10 cellular contexts compared by ENCODE assay signal in the genomic region with DNA sequence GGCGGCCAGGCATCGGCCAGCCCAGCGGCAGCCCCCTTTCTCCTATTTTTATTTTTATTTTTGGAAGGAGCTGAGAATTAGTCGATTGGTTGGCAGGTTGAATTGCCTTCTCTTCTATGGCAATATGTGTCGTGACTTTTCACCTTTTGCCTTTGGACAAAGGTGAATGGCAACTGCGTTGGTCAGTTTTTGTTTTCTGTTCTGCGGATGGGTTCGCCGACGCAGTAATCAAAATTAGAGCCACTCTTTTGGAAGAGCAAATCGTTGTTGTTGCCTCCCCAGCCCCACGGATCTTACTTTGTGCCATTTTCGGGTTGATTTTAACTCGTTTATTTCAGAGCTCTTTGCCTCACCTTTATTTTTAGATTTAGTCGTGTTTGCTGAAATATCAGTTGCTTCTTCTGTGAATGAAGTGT. TPM values are rescaled to one million over a fixed set of nuclear protein-coding genes. Genes with fewer than 3 reads are reported as not detected.
DNase-seq lines count a peak whose midpoint lies in the region; ATAC-seq and TF ChIP-seq lines count a peak whose summit lies in the region.
"Had no signal": no experiment of that assay in that cellular context is flagged by ENCODE, and none has a peak within 500 bp of the region (broad histone marks: within the 10 kb centered on the region; RNA-seq: fewer than 3 reads in every experiment).

No MANE protein-coding gene starts in this region.

- H3K36me3 ChIP-seq in Caco-2 (ENCODE audit: control insufficient read depth, insufficient read depth, low read length): no peaks in the 10 kb centered on the region
- no peaks in the 10 kb centered on the region for H3K36me3 ChIP-seq in gastroesophageal sphincter
- no peaks in the 10 kb centered on the region for H3K36me3 ChIP-seq in trophoblast cell (ENCODE audit: control insufficient read depth in 1 of 2, insufficient read depth in 2 of 2, low read length in 2 of 2)

- DNase-seq in Caco-2: no peak
- no peak for DNase-seq in T-cell
- DNase-seq in trophoblast cell: no peak
- DNase-seq in activated CD4-positive, CD25-positive, alpha-beta regulatory T cell treated with anti-CD3 and anti-CD28 coated beads, Interleukin-2, amount 50 U/mL, for 72 hours: no peak
- DNase-seq in NCI-H2227 treated with DMSO at 0.1 percent for 48 hours (lab: John Stamatoyannopoulos, UW): no peak
- no peak for DNase-seq in NCI-H446 (lab: John Stamatoyannopoulos, UW)
- DNase-seq: NCI-H2029 treated with DMSO at 0.1 percent for 48 hours; stimulated activated naive CD4-positive, alpha-beta T cell treated with Interleukin-2 at 50 U/mL for 16 hours had no signal

- H3K4me3 ChIP-seq in Caco-2 (ENCODE audit: low read depth, low read length) (peak overlapping the region; percentile 43), gastroesophageal sphincter (peak overlapping the region; percentile 18 to 63), trophoblast cell (ENCODE audit: low read depth, low read length) (peak overlapping the region; percentile 89)

- peak overlapping the region; percentile 96 for H3K4me2 ChIP-seq in trophoblast cell (ENCODE audit: low read length)

- CTCF ChIA-PET in Caco-2 (lab: Charles Lee): no interaction called here
- CTCF ChIA-PET in T-cell (lab: Charles Lee): no interaction called here

- no peaks in the 10 kb centered on the region for H3K9me3 ChIP-seq in Caco-2
- no peaks in the 10 kb centered on the region for H3K9me3 ChIP-seq in gastroesophageal sphincter
- H3K9me3 ChIP-seq in trophoblast cell (ENCODE audit: insufficient read depth, low read depth, low read length): no peaks in the 10 kb centered on the region

- no peaks in the 10 kb centered on the region; the same call in 1 of the 2 replicates for H3K27me3 ChIP-seq in Caco-2 (replicated peaks; ENCODE audit: control insufficient read depth, insufficient read depth, low read length)
- H3K27me3 ChIP-seq in gastroesophageal sphincter: peaks cover 68% of the 10 kb centered on the region
- H3K27me3 ChIP-seq in trophoblast cell (ENCODE audit: insufficient read depth, low read length): no peaks in the 10 kb centered on the region

- TF ChIP-seq POLR2A in gastroesophageal sphincter (IDR thresholded peaks at IDR 0.05): no peak

- ATAC-seq in T-cell (replicated peaks in 1 of 4) (no peak), gastroesophageal sphincter (no peak), HG02571 (IDR thresholded peaks at IDR 0.05; ENCODE audit: unreplicated experiment) (no peak)

- H3K27ac ChIP-seq in gastroesophageal sphincter (peak overlapping the region in 3 of 4 donors; percentile 83 to 85 (median 84)), trophoblast cell (ENCODE audit: low read depth, low read length) (no peak overlapping the region)

- H4K12ac ChIP-seq in trophoblast cell (ENCODE audit: low read depth, low read length): no peak overlapping the region

- H3K36me3 Mint-ChIP-seq in Caco-2 (ENCODE audit: insufficient read depth, unreplicated experiment): no peaks in the 10 kb centered on the region
- no peaks in the 10 kb centered on the region for H3K36me3 Mint-ChIP-seq in T-cell

- H3K9me3 Mint-ChIP-seq in Caco-2 (ENCODE audit: unreplicated experiment): no peaks in the 10 kb centered on the region
- no peaks in the 10 kb centered on the region for H3K9me3 Mint-ChIP-seq in T-cell

- no peak overlapping the region for H3K14ac ChIP-seq in trophoblast cell (ENCODE audit: low read length)

- H3K4me1 Mint-ChIP-seq in Caco-2 (ENCODE audit: low read depth, unreplicated experiment) (peaks cover 18% of the 10 kb centered on the region), T-cell (peaks cover 30 to 37% (median 30%) of the 10 kb centered on the region in 3 donors)

- H3K23ac ChIP-seq in trophoblast cell (ENCODE audit: low read length): no peak overlapping the region

- no TSS peak for BruUV-seq in Caco-2 (replicated peaks; lab: Mats Ljungman, UMichigan)

- TF ChIP-seq CTCF in Caco-2 (IDR thresholded peaks at IDR 0.05; ENCODE audit: insufficient read depth in 1 of 2, low read depth in 1 of 2, low read length in 1 of 2, severe bottlenecking in 1 of 2, unreplicated experiment in 1 of 2) (no peak), gastroesophageal sphincter (IDR thresholded peaks at IDR 0.05) (no peak)

- no peak overlapping the region for H3K18ac ChIP-seq in trophoblast cell (ENCODE audit: low read length)

- peaks cover 31% of the 10 kb centered on the region for H3K27me3 Mint-ChIP-seq in Caco-2 (ENCODE audit: insufficient read depth, unreplicated experiment)
- H3K27me3 Mint-ChIP-seq in T-cell: peaks cover 54 to 62% of the 10 kb centered on the region in 2 donors

- peak overlapping the region; percentile 47 for H3K4me3 Mint-ChIP-seq in Caco-2 (ENCODE audit: unreplicated experiment)
- H3K4me3 Mint-ChIP-seq in T-cell: peak overlapping the region; percentile 18 to 61 (median 57)

- H3K79me2 ChIP-seq in trophoblast cell (ENCODE audit: control insufficient read depth, insufficient read depth, low read length, poor library complexity): peaks cover 8% of the 10 kb centered on the region

- 10 to 11% methylated on average over 14 to 15 of the region's 15 CpGs for WGBS in gastroesophageal sphincter (ENCODE audit: low coverage in 1 of 2), 2 donors
- no CpG with 5 or more reads among the region's 15 CpGs for WGBS in trophoblast cell (ENCODE audit: extremely low coverage, insufficient coverage, insufficient read length)

- H3K4me1 ChIP-seq in Caco-2 (no peaks in the 10 kb centered on the region), gastroesophageal sphincter (peaks cover 0 to 47% (median 13%) of the 10 kb centered on the region in 3 donors), trophoblast cell (ENCODE audit: control insufficient read depth in 1 of 2, insufficient read depth in 2 of 2, low read length in 2 of 2) (peaks cover 2 to 7% of the 10 kb centered on the region in 2 experiments)

- no peak overlapping the region for H3K27ac Mint-ChIP-seq in Caco-2 (ENCODE audit: unreplicated experiment)
- no peak overlapping the region for H3K27ac Mint-ChIP-seq in T-cell

- peak overlapping the region; percentile 11 for H4K91ac ChIP-seq in trophoblast cell (ENCODE audit: low read depth, low read length)

- TF ChIP-seq EP300 in gastroesophageal sphincter (IDR thresholded peaks at IDR 0.05): no peak

- peak overlapping the region; percentile 90 for H2AFZ ChIP-seq in trophoblast cell (ENCODE audit: insufficient read depth, low read length, poor library complexity)

- no peak overlapping the region for H3K4ac ChIP-seq in trophoblast cell (ENCODE audit: low read depth, low read length)

- no peak overlapping the region for H4K8ac ChIP-seq in trophoblast cell (ENCODE audit: low read depth, low read length)

- intact Hi-C loops in Caco-2 (cut with micrococcal nuclease; ENCODE audit: unreplicated experiment): no loop called here

- POLR2A ChIA-PET in Caco-2 (lab: Charles Lee) (no interaction called here), T-cell (lab: Charles Lee) (no interaction called here)

- H3K9ac ChIP-seq in trophoblast cell (ENCODE audit: low read length): peak overlapping the region; percentile 79

- no peak overlapping the region for H2AK5ac ChIP-seq in trophoblast cell (ENCODE audit: low read length)

- H3K79me1 ChIP-seq in trophoblast cell (ENCODE audit: low read length): peaks cover 8% of the 10 kb centered on the region

- H2BK5ac ChIP-seq in trophoblast cell (ENCODE audit: low read depth, low read length, poor library complexity): no peak overlapping the region

- H2BK12ac ChIP-seq in trophoblast cell (ENCODE audit: low read length): no peak overlapping the region

- H2BK120ac ChIP-seq in trophoblast cell (ENCODE audit: insufficient read depth, low read length, poor library complexity): no peak overlapping the region

RNA-seq across cellular contexts. Expression of gene CECR2, which starts 1.5 kb away (rescaled TPM):
- total RNA-seq in Caco-2 (2022): 1.1 TPM in 2 replicates
- 1 to 10 TPM in 1 of 5 donors, under 1 TPM in 3, not detected in 1; 0.09 to 1.1 (median 0.50) TPM for total RNA-seq in T-cell
- 1 to 10 TPM in 3 of 4 donors, under 1 TPM in 1; 0.72 to 1.7 (median 1.2) TPM for total RNA-seq in gastroesophageal sphincter
- 4.2 and 4.4 TPM in 2 replicates for polyA plus RNA-seq in trophoblast cell (2013)
